Comparison of ENCODE assay signal across 14 cellular contexts in genomic region chr4:86596802-86597201, GRCh38. TPM values are rescaled to one million over a fixed set of nuclear protein-coding genes. Genes with fewer than 3 reads are reported as not detected.
DNase-seq lines count a peak whose midpoint lies in the region; ATAC-seq and TF ChIP-seq lines count a peak whose summit lies in the region.
"Had no signal": no experiment of that assay in that cellular context is flagged by ENCODE, and none has a peak within 500 bp of the region (broad histone marks: within the 10 kb centered on the region; RNA-seq: fewer than 3 reads in every experiment).

No MANE protein-coding gene starts in this region.

- H3K4me1 ChIP-seq in PC-3 (ENCODE audit: insufficient read depth, low read length) = peaks cover 30% of the 10 kb centered on the region
- H3K4me1 ChIP-seq in neuron (ENCODE audit: insufficient read depth, low read length) = peaks cover 28% of the 10 kb centered on the region

- peak; percentile 30 for DNase-seq in EL
- DNase-seq in PC-3 = peak; percentile 28
- no peak for DNase-seq in epithelial cell of prostate (ENCODE audit: low read depth, low spot score)
- DNase-seq in stimulated activated naive CD8-positive, alpha-beta T cell treated with anti-CD3 and anti-CD28 coated beads, Interleukin-15, Interleukin-2, amounts not matched to agents 100 U/mL and 50 U/mL, for 24 hours = no peak
- DNase-seq in NCI-H2196 treated with DMSO at 0.1 percent for 48 hours (lab: John Stamatoyannopoulos, UW; ENCODE audit: unreplicated experiment) = no peak
- DNase-seq: activated CD4-positive, alpha-beta T cell treated with anti-CD3 and anti-CD28 coated beads for 36 hours; CD4-positive, CD25-positive, alpha-beta regulatory T cell; NCI-H2171 treated with DMSO at 0.1 percent for 48 hours; Right ventricle myocardium superior; stimulated activated CD4-positive, alpha-beta T cell treated with anti-CD3 and anti-CD28 coated beads, Interleukin-2, amount 100 ng/mL, for 48 hours had no signal

- no peak overlapping the region for H3K9ac ChIP-seq in PC-3 (ENCODE audit: low read length)

- TF ChIP-seq CTCF in PC-3 (conservative IDR thresholded peaks at IDR 0.05; ENCODE audit: low read depth, low read length) = no peak

- H3K4me2 ChIP-seq in PC-3 (ENCODE audit: low read length) = peak overlapping the region; percentile 84

- no peaks in the 10 kb centered on the region for H3K9me3 ChIP-seq in PC-3 (ENCODE audit: low read length)
- no peaks in the 10 kb centered on the region for H3K9me3 ChIP-seq in neuron (ENCODE audit: low read length)
- H3K9me3 ChIP-seq: neutrophil had no signal

- peaks cover 65% of the 10 kb centered on the region for H3K79me2 ChIP-seq in PC-3 (ENCODE audit: low read length)

- intact Hi-C loops in PC-3 (cut with micrococcal nuclease) = loop anchor here (5.0 to 10.0 kb wide), 2 partner anchors 75 to 128 kb away; no protein-coding TSS in a partner anchor

- POLR2A ChIA-PET in PC-3 (lab: Charles Lee; ENCODE audit: unreplicated experiment) = no interaction called here

- no peaks in the 10 kb centered on the region for H3K27me3 ChIP-seq in PC-3 (ENCODE audit: low read length)
- H3K27me3 ChIP-seq in neuron (ENCODE audit: insufficient read depth, low read length) = no peaks in the 10 kb centered on the region

- H2AFZ ChIP-seq in PC-3 (ENCODE audit: low read length) (no peak overlapping the region), neuron (ENCODE audit: low read depth, low read length) (no peak overlapping the region)

- H3F3A ChIP-seq in PC-3 (ENCODE audit: low read length, unreplicated experiment) = no peaks in the 10 kb centered on the region

- no peak overlapping the region for H3K27ac ChIP-seq in PC-3 (ENCODE audit: low read length)
- H3K27ac ChIP-seq in epithelial cell of prostate = peak overlapping the region; percentile 75
- H3K27ac ChIP-seq: neutrophil had no signal

- ATAC-seq in PC-3 (no peak), HG03354 (IDR thresholded peaks at IDR 0.05; ENCODE audit: poor library complexity, severe bottlenecking, unreplicated experiment) (no peak), GM19467 (IDR thresholded peaks at IDR 0.05; ENCODE audit: unreplicated experiment) (no peak)
- no peak for ATAC-seq in stimulated activated naive CD8-positive, alpha-beta T cell treated with anti-CD3 and anti-CD28 coated beads, Interleukin-15, Interleukin-2, amounts not matched to agents 100 U/mL and 50 U/mL, for 24 hours
- ATAC-seq: activated CD4-positive, alpha-beta T cell treated with anti-CD3 and anti-CD28 coated beads for 36 hours had no signal

- peak overlapping the region; percentile 98 for H3K4me3 ChIP-seq in PC-3 (ENCODE audit: low read length)
- peak overlapping the region; percentile 83 for H3K4me3 ChIP-seq in neuron (ENCODE audit: low read length)

- 0 out of 2 replicates have a peak, but pooled peaks cover 4% of the 10 kb centered on the region for H4K20me1 ChIP-seq in PC-3 (ENCODE audit: low read length)

- H3K9me2 ChIP-seq in PC-3 (replicated peaks; ENCODE audit: low read length) = no peaks in the 10 kb centered on the region

- H3K36me3 ChIP-seq in PC-3 (ENCODE audit: low read depth, low read length) = no peaks in the 10 kb centered on the region
- H3K36me3 ChIP-seq in neuron (ENCODE audit: insufficient read depth, low read length) = no peaks in the 10 kb centered on the region
- H3K36me3 ChIP-seq: neutrophil had no signal

- CTCF ChIA-PET in PC-3 (lab: Charles Lee) = no interaction called here

- no TSS peak for BruUV-seq in PC-3 (replicated peaks; lab: Mats Ljungman, UMichigan)

RNA-seq across cellular contexts. Expression of gene PTPN13, which starts 2.7 kb away (rescaled TPM):
- total RNA-seq in PC-3 (2014; rRNA removed) = 12.1 and 16.2 TPM in 2 replicates

Comparison
In these comparisons a context has a peak if more than half of its experiments do, and no peak if none do; other contexts are left out.
1. DNase-seq: peak in EL (single experiment) and PC-3 (single experiment); none in epithelial cell of prostate (single experiment), stimulated activated naive CD8-positive, alpha-beta T cell treated with anti-CD3 and anti-CD28 coated beads, Interleukin-15, Interleukin-2, amounts not matched to agents 100 U/mL and 50 U/mL, for 24 hours (single experiment) and NCI-H2196 treated with DMSO at 0.1 percent for 48 hours (single experiment).